25 cellular contexts compared by ENCODE assay signal in genomic region chr14:90191154-90191553, GRCh38.
"Had no signal": no experiment of that assay in that cellular context is flagged by ENCODE, and none has a peak within 500 bp of the region (broad histone marks: within the 10 kb centered on the region; RNA-seq: fewer than 3 reads in every experiment).

No MANE protein-coding gene starts in this region.

- DNase-seq: effector memory CD8-positive, alpha-beta T cell; erythroblast; hypothalamus; immature natural killer cell; islet precursor cell; kidney glomerular epithelial cell; naive thymus-derived CD4-positive, alpha-beta T cell; occipital lobe; ovary; posterior cingulate gyrus; psoas muscle; right cardiac atrium; stimulated activated CD4-positive, alpha-beta T cell treated with anti-CD3 and anti-CD28 coated beads, Interleukin-15, amount 100 ng/mL, for 24 hours; stimulated activated CD4-positive, alpha-beta T cell treated with anti-CD3 and anti-CD28 coated beads, Interleukin-2, amount 100 ng/mL, for 48 hours; stimulated activated naive B cell treated with anti-CD40 and anti-IgM and Interleukin-4, amounts not matched to agents 10 μg/mL and 1 μg/mL and 100 μg/mL, for 72 hours had no signal

- H3K9me3 ChIP-seq: ovary, psoas muscle, suprapubic skin had no signal

- H3K27me3 ChIP-seq: ovary had no signal

- H3K4me1 ChIP-seq: psoas muscle, suprapubic skin had no signal

- H3K4me1 Mint-ChIP-seq: central memory CD8-positive, alpha-beta T cell; immature natural killer cell; memory B cell; nephron; stimulated activated naive B cell treated with anti-CD40 and anti-IgM and Interleukin-4, amounts not matched to agents 10 μg/mL and 1 μg/mL and 100 μg/mL, for 72 hours had no signal

- H3K4me3 Mint-ChIP-seq: central memory CD8-positive, alpha-beta T cell; effector memory CD8-positive, alpha-beta T cell; immature natural killer cell; memory B cell; naive thymus-derived CD4-positive, alpha-beta T cell; nephron; stimulated activated naive B cell treated with anti-CD40 and anti-IgM and Interleukin-4, amounts not matched to agents 10 μg/mL and 1 μg/mL and 100 μg/mL, for 72 hours; stimulated activated naive CD8-positive, alpha-beta T cell treated with anti-CD3 and anti-CD28 coated beads, Interleukin-15, Interleukin-2, amounts not matched to agents 100 ng/mL and 50 ng/mL, for 24 hours; type B pancreatic cell had no signal

- ATAC-seq: effector memory CD8-positive, alpha-beta T cell; left lobe of liver; naive thymus-derived CD4-positive, alpha-beta T cell; psoas muscle; stimulated activated naive B cell treated with anti-CD40 and anti-IgM and Interleukin-4, amounts not matched to agents 10 μg/mL and 1 μg/mL and 100 μg/mL, for 72 hours had no signal

- H3K36me3 Mint-ChIP-seq: immature natural killer cell; memory B cell; naive thymus-derived CD4-positive, alpha-beta T cell; stimulated activated naive B cell treated with anti-CD40 and anti-IgM and Interleukin-4, amounts not matched to agents 10 μg/mL and 1 μg/mL and 100 μg/mL, for 72 hours; type B pancreatic cell had no signal

- H3K27ac Mint-ChIP-seq: effector memory CD8-positive, alpha-beta T cell; immature natural killer cell; memory B cell; naive thymus-derived CD4-positive, alpha-beta T cell; nephron; stimulated activated naive B cell treated with anti-CD40 and anti-IgM and Interleukin-4, amounts not matched to agents 10 μg/mL and 1 μg/mL and 100 μg/mL, for 72 hours; stimulated activated naive CD8-positive, alpha-beta T cell treated with anti-CD3 and anti-CD28 coated beads, Interleukin-15, Interleukin-2, amounts not matched to agents 100 ng/mL and 50 ng/mL, for 24 hours; type B pancreatic cell had no signal

- H3K9me3 Mint-ChIP-seq: central memory CD8-positive, alpha-beta T cell; immature natural killer cell; stimulated activated naive CD8-positive, alpha-beta T cell treated with anti-CD3 and anti-CD28 coated beads, Interleukin-15, Interleukin-2, amounts not matched to agents 100 ng/mL and 50 ng/mL, for 24 hours; type B pancreatic cell had no signal

- H3K27ac ChIP-seq: coronary artery, ovary, psoas muscle, skin epidermis, suprapubic skin had no signal

- H3K36me3 ChIP-seq: ovary, suprapubic skin had no signal

- H3K4me3 ChIP-seq: coronary artery, lung, ovary, psoas muscle, skin epidermis, suprapubic skin had no signal
